In genomic region chr16:81808933-81809480, GRCh38 we compare ENCODE assay signal across 9 cellular contexts. TPM values are rescaled to one million over a fixed set of nuclear protein-coding genes. Genes with fewer than 3 reads are reported as not detected.
A peak's percentile ranks its signal among the peaks of the same experiment; 100 is the strongest.
DNase-seq lines count a peak whose midpoint lies in the region; ATAC-seq, FAIRE-seq and TF ChIP-seq lines count a peak whose summit lies in the region.
"Had no signal": no experiment of that assay in that cellular context is flagged by ENCODE, and none has a peak within 500 bp of the region (broad histone marks: within the 10 kb centered on the region; RNA-seq: fewer than 3 reads in every experiment).

No MANE protein-coding gene starts in this region.

- in situ Hi-C loops in GM12878 (cut with MboI): no loop called here

- no peaks in the 10 kb centered on the region for H4K20me1 ChIP-seq in GM12878 (ENCODE audit: control insufficient read depth, insufficient read depth)

- no TSS peak for BruUV-seq in GM12878 (replicated peaks; lab: Mats Ljungman, UMichigan)

- peak overlapping the region; percentile 99 for H3K27ac ChIP-seq in GM12878 (ENCODE audit: control insufficient read depth, insufficient read depth)

- intact Hi-C loops in GM12878 (cut with micrococcal nuclease; ENCODE audit: unreplicated experiment): loop anchor here (1.0 to 2.0 kb wide), 2 partner anchors 11 to 24 kb away; no protein-coding TSS in a partner anchor

- RAD21 ChIA-PET in GM12878 (lab: Charles Lee; ENCODE audit: unreplicated experiment): interaction anchor here (0.6 to 3.3 kb wide), 21 partner anchors 9 to 716 kb away, joined by 3 to 40 read pairs (median 5); partner anchors contain the start of gene PLCG2

- WGBS in GM12878 (ENCODE audit: insufficient coverage, insufficient replicate concordance, low lambda C conversion rate, missing lambda C conversion rate): 2% methylated on average over 3 of the region's 3 CpGs

- TF ChIP-seq CTCF in GM12865 (IDR thresholded peaks at IDR 0.05; ENCODE audit: insufficient read depth, low read depth, low read length, missing control alignments) (no peak), GM20000 (IDR thresholded peaks at IDR 0.05; ENCODE audit: extremely low read depth, missing control alignments) (no peak), GM12878 (IDR thresholded peaks at IDR 0.05 in 2 of 3, conservative IDR thresholded peaks at IDR 0.05 in 1 of 3; ENCODE audit: control insufficient read depth in 2 of 3, extremely low read depth in 1 of 3, insufficient read depth in 1 of 3, low read depth in 3 of 3, low read length in 3 of 3) (no peak)

- peak overlapping the region; percentile 97 for H3K4me2 ChIP-seq in GM12878 (ENCODE audit: control insufficient read depth, insufficient read depth)

- H3K4me3 ChIP-seq in GM12865 (ENCODE audit: low read depth, low read length) (peak overlapping the region; percentile 52), GM12878 (peak overlapping the region; percentile 48; the same call in 1 of the 2 replicates)

- CTCF ChIA-PET in GM12878 (lab: Yijun Ruan, JAX): interaction anchor here (0.7 to 3.0 kb wide), 14 partner anchors 9 to 81 kb away, joined by 3 to 30 read pairs (median 4); no protein-coding TSS in a partner anchor

- no peak overlapping the region for H2AFZ ChIP-seq in GM12878 (ENCODE audit: control insufficient read depth, low read depth, low read length)

- H3K36me3 ChIP-seq in GM12878 (ENCODE audit: control insufficient read depth in 2 of 2, insufficient read depth in 2 of 2, low read length in 1 of 2): peaks cover 7 to 8% of the 10 kb centered on the region in 2 experiments

- peaks cover 87% of the 10 kb centered on the region for H3K79me2 ChIP-seq in GM12878 (ENCODE audit: control insufficient read depth, insufficient read depth, low read length)

- SMC1A ChIA-PET in GM12878 (lab: Charles Lee; ENCODE audit: uncharacterized antibody, unreplicated experiment): interaction anchor here (0.7 to 6.6 kb wide), 21 partner anchors 7 to 71 kb away, joined by 3 to 117 read pairs (median 6); partner anchors contain the start of gene PLCG2

- FAIRE-seq in GM12878 (lab: Jason Lieb, UNC): peak; percentile 93

- DNase-seq in GM12865 (ENCODE audit: low read depth) (peak; percentile 98), GM20000 (ENCODE audit: low spot score) (peak; percentile 60), GM12878 (ENCODE audit: low read depth, low spot score) (peak; percentile 99), DMS79 (lab: John Stamatoyannopoulos, UW) (no peak), NCI-H82 treated with DMSO at 0.1 percent for 48 hours (lab: John Stamatoyannopoulos, UW; ENCODE audit: unreplicated experiment) (no peak), ureter (ENCODE audit: low spot score) (no peak), NCI-H510A treated with DMSO at 0.1 percent for 48 hours (lab: John Stamatoyannopoulos, UW) (no peak)
- DNase-seq: activated CD8-positive, alpha-beta memory T cell treated with anti-CD3 and anti-CD28 coated beads for 24 hours had no signal

- peak overlapping the region; percentile 57 for H3K9ac ChIP-seq in GM12878 (ENCODE audit: control insufficient read depth, insufficient read depth, low read length)

- H3K27me3 ChIP-seq in GM12878 (replicated peaks in 1 of 2; ENCODE audit: control insufficient read depth in 2 of 2, insufficient read depth in 2 of 2, low read length in 1 of 2): no peaks in the 10 kb centered on the region

- peak; percentile 9; the same call in 1 of the 2 replicates for TF ChIP-seq RAD21 in GM12878 (IDR thresholded peaks at IDR 0.05; ENCODE audit: insufficient read depth, low read depth, low read length)

- POLR2A ChIA-PET in GM12878 (lab: Charles Lee): interaction anchor here (0.5 to 3.1 kb wide), 18 partner anchors 9 to 94 kb away, joined by 3 to 34 read pairs (median 4); no protein-coding TSS in a partner anchor

- H3K4me1 ChIP-seq in GM12878 (ENCODE audit: control insufficient read depth, insufficient read depth, low read length): peaks cover 78% of the 10 kb centered on the region

- peak; percentile 98 for TF ChIP-seq EP300 in GM12878 (IDR thresholded peaks at IDR 0.05; ENCODE audit: borderline replicate concordance in 1 of 2, control insufficient read depth in 1 of 2, low read depth in 2 of 2, low read length in 2 of 2)

- ATAC-seq in HG03432 (IDR thresholded peaks at IDR 0.05; ENCODE audit: unreplicated experiment) (peak; percentile 65), GM12878 (peak; percentile 75)

- H3K9me3 ChIP-seq in GM12878 (replicated peaks; ENCODE audit: control insufficient read depth, insufficient read depth, low read length): peaks cover 8% of the 10 kb centered on the region; the same call in 2 of the 3 replicates

- peak; percentile 61 for TF ChIP-seq POLR2A in GM12878 (IDR thresholded peaks at IDR 0.05; ENCODE audit: low read depth, low read length)

TF ChIP-seq in GM12878, 131 proteins besides CTCF, POLR2A, EP300 and RAD21 (continues in another document):
- TF ChIP-seq EZH2 (IDR thresholded peaks at IDR 0.05; ENCODE audit: borderline replicate concordance, control insufficient read depth, low read depth, low read length) (no peak), SMC3 (IDR thresholded peaks at IDR 0.05; ENCODE audit: borderline replicate concordance, low read length) (peak; percentile 16; the same call in 1 of the 2 replicates), SPI1 (IDR thresholded peaks at IDR 0.05; ENCODE audit: borderline replicate concordance, insufficient read depth, low read depth, low read length) (peak; percentile 100), ATF2 (IDR thresholded peaks at IDR 0.05; ENCODE audit: low read length) (no peak), NR2C1 (IDR thresholded peaks at IDR 0.05) (no peak), IRF3 (IDR thresholded peaks at IDR 0.05) (no peak), RAD51 (IDR thresholded peaks at IDR 0.05) (peak; percentile 40; the same call in 1 of the 2 replicates), ATF7 (IDR thresholded peaks at IDR 0.05; ENCODE audit: low read depth) (peak; percentile 88), CEBPZ (IDR thresholded peaks at IDR 0.05; ENCODE audit: low read depth, low read length) (no peak)

RNA-seq across cellular contexts. Expression of gene PLCG2, which starts 29.9 kb away (rescaled TPM):
- 718 and 719 TPM in 2 replicates for total RNA-seq in GM12878 (2013; cell fraction: nucleolus; rRNA removed)
- 131 and 138 TPM in 2 replicates for total RNA-seq in GM12878 (2014; rRNA removed)
- 137 and 139 TPM in 2 replicates for total RNA-seq in GM12878 (2014; rRNA removed; fragmentation: Illumina TruSeq; extraction: Trizol)
- 243 and 256 TPM in 2 replicates for total RNA-seq in GM12878 (2021)
- 62.1 TPM for polyA plus RNA-seq in GM12878 (2011; ENCODE audit: low read depth)
- 245 and 253 TPM in 2 replicates for polyA plus RNA-seq in GM12878 (2011; rRNA removed)
- 204 and 222 TPM in 2 replicates for polyA plus RNA-seq in GM12878 (2011; cell fraction: cytosol; rRNA removed)
- 783 and 874 TPM in 2 replicates for polyA plus RNA-seq in GM12878 (2011; cell fraction: nucleus; rRNA removed)
- 112 and 157 TPM in 2 replicates for polyA plus RNA-seq in GM12878 (2012)
- 151 and 159 TPM in 2 replicates for polyA plus RNA-seq in GM12878 (2014; fragmentation: Illumina TruSeq; extraction: Trizol)
- 10 to 100 TPM; 47.6 to 53.9 TPM for polyA plus RNA-seq in GM12878 (2014; fragmentation: Nextera tagmentation; extraction: Ambion mirVana)
- polyA plus RNA-seq in GM12878 (2014; rRNA removed): 148 and 152 TPM in 2 replicates
- polyA plus RNA-seq in GM12878 (2016; fragmentation: Nextera tagmentation; extraction: Ambion mirVana): 100 to 1,000 TPM; 156 to 168 TPM
- polyA minus RNA-seq in GM12878 (2011; rRNA and poly(A)+ RNA removed): 502 and 650 TPM in 2 replicates
- polyA minus RNA-seq in GM12878 (2011; cell fraction: cytosol; rRNA and poly(A)+ RNA removed): 202 and 205 TPM in 2 replicates
- 448 and 681 TPM in 2 replicates for polyA minus RNA-seq in GM12878 (2011; cell fraction: nucleus; rRNA and poly(A)+ RNA removed)
- 37.6 TPM for total RNA-seq in ureter

Comparison
In these comparisons a context has a peak if more than half of its experiments do, and no peak if none do; other contexts are left out.
1. DNase-seq: peak in GM12865 (single experiment), GM20000 (single experiment) and GM12878 (single experiment); none in DMS79 (single experiment), NCI-H82 treated with DMSO at 0.1 percent for 48 hours (single experiment), ureter (single experiment) and NCI-H510A treated with DMSO at 0.1 percent for 48 hours (single experiment).